1 cellular context compared by ENCODE assay signal in genomic region chr19:834216-834615, GRCh38.
TF ChIP-seq lines count a peak whose summit lies in the region.

No MANE protein-coding gene starts in this region.

TF ChIP-seq in WTC11, 78 proteins besides CTCF, POLR2A, EP300 and RAD21 (continued from another document):
- TF ChIP-seq, protein P1, sequence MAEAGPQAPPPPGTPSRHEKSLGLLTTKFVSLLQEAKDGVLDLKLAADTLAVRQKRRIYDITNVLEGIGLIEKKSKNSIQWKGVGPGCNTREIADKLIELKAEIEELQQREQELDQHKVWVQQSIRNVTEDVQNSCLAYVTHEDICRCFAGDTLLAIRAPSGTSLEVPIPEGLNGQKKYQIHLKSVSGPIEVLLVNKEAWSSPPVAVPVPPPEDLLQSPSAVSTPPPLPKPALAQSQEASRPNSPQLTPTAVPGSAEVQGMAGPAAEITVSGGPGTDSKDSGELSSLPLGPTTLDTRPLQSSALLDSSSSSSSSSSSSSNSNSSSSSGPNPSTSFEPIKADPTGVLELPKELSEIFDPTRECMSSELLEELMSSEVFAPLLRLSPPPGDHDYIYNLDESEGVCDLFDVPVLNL (CRISPR knock-in tag; IDR thresholded peaks at IDR 0.05; ENCODE audit: borderline replicate concordance, low read depth): no peak
- TF ChIP-seq, protein P2, sequence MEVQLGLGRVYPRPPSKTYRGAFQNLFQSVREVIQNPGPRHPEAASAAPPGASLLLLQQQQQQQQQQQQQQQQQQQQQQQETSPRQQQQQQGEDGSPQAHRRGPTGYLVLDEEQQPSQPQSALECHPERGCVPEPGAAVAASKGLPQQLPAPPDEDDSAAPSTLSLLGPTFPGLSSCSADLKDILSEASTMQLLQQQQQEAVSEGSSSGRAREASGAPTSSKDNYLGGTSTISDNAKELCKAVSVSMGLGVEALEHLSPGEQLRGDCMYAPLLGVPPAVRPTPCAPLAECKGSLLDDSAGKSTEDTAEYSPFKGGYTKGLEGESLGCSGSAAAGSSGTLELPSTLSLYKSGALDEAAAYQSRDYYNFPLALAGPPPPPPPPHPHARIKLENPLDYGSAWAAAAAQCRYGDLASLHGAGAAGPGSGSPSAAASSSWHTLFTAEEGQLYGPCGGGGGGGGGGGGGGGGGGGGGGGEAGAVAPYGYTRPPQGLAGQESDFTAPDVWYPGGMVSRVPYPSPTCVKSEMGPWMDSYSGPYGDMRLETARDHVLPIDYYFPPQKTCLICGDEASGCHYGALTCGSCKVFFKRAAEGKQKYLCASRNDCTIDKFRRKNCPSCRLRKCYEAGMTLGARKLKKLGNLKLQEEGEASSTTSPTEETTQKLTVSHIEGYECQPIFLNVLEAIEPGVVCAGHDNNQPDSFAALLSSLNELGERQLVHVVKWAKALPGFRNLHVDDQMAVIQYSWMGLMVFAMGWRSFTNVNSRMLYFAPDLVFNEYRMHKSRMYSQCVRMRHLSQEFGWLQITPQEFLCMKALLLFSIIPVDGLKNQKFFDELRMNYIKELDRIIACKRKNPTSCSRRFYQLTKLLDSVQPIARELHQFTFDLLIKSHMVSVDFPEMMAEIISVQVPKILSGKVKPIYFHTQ (CRISPR knock-in tag; IDR thresholded peaks at IDR 0.05): no peak
